8 cellular contexts compared by ENCODE assay signal in the genomic region with DNA sequence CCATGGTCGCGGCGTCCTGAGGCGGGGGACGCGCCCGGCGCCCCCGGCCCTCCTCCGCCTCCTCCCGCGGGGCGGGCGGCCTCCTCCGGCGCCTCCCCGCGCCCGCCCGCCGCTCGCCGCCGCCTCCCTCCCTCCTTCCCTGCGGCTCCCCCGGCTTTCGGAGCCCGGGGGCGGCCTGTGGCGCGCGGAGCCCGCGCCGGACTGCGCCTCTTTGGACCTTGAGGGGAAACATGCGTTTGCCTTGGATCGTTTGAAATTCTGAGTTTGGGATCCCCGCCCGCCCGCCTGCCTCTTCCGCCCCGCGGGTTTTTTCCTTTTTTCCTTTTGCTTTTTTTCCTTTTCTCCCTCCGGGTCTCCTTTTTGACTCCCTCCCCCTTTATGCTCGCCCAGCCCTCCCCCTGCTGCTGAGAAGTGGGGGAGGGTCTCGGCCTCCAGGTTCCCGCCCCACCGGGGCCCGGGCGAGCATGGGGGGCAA. TPM values are rescaled to one million over a fixed set of nuclear protein-coding genes. Genes with fewer than 3 reads are reported as not detected.
A peak's percentile ranks its signal among the peaks of the same experiment; 100 is the strongest.
DNase-seq lines count a peak whose midpoint lies in the region; ATAC-seq and TF ChIP-seq lines count a peak whose summit lies in the region.

No MANE protein-coding gene starts in this region.

- H3K36me3 Mint-ChIP-seq in CD4-positive, alpha-beta memory T cell, result peaks cover 0 to 1% of the 10 kb centered on the region in 2 donors
- peaks cover 9% of the 10 kb centered on the region for H3K36me3 Mint-ChIP-seq in activated CD4-positive, alpha-beta memory T cell treated with anti-CD3 and anti-CD28 coated beads, Interleukin-2, amount 10 ng/mL, durations not matched to agents 7 days and 5 days (ENCODE audit: low read depth)

- H3K9me3 ChIP-seq in CD4-positive, alpha-beta memory T cell (ENCODE audit: control insufficient read depth in 1 of 2, low read length in 2 of 2), result no peaks in the 10 kb centered on the region
- no peaks in the 10 kb centered on the region for H3K9me3 ChIP-seq in neuron (ENCODE audit: low read length)

- peaks cover 21% of the 10 kb centered on the region for H3K4me1 ChIP-seq in CD4-positive, alpha-beta memory T cell (ENCODE audit: insufficient read depth, low read length)
- peaks cover 17% of the 10 kb centered on the region for H3K4me1 ChIP-seq in neuron (ENCODE audit: insufficient read depth, low read length)

- peak overlapping the region in 1 of 2 donors; percentile 55 for H3K4me3 ChIP-seq in CD4-positive, alpha-beta memory T cell (ENCODE audit: low read length in 2 of 2)
- peak overlapping the region; percentile 78 for H3K4me3 ChIP-seq in fibroblast of villous mesenchyme (ENCODE audit: low read depth, low read length)
- H3K4me3 ChIP-seq in neuron (ENCODE audit: low read length), result peak overlapping the region; percentile 76

- peaks cover 8 to 22% (median 16%) of the 10 kb centered on the region in 4 donors for H3K4me1 Mint-ChIP-seq in CD4-positive, alpha-beta memory T cell
- peaks cover 37% of the 10 kb centered on the region for H3K4me1 Mint-ChIP-seq in activated CD4-positive, alpha-beta memory T cell treated with anti-CD3 and anti-CD28 coated beads, Interleukin-2, amount 10 ng/mL, durations not matched to agents 7 days and 5 days

- H3K27me3 Mint-ChIP-seq in CD4-positive, alpha-beta memory T cell, result no peaks in the 10 kb centered on the region
- H3K27me3 Mint-ChIP-seq in activated CD4-positive, alpha-beta memory T cell treated with anti-CD3 and anti-CD28 coated beads, Interleukin-2, amount 10 ng/mL, durations not matched to agents 7 days and 5 days, result peaks cover 18% of the 10 kb centered on the region

- ATAC-seq in GM19463 (IDR thresholded peaks at IDR 0.05; ENCODE audit: unreplicated experiment) (peak; percentile 36), GM21737 (IDR thresholded peaks at IDR 0.05; ENCODE audit: unreplicated experiment) (no peak)

- peak overlapping the region; percentile 70 for H2AFZ ChIP-seq in neuron (ENCODE audit: low read depth, low read length)

- no peaks in the 10 kb centered on the region for H3K9me3 Mint-ChIP-seq in CD4-positive, alpha-beta memory T cell
- no peaks in the 10 kb centered on the region for H3K9me3 Mint-ChIP-seq in activated CD4-positive, alpha-beta memory T cell treated with anti-CD3 and anti-CD28 coated beads, Interleukin-2, amount 10 ng/mL, durations not matched to agents 7 days and 5 days

- intact Hi-C loops in CD4-positive, alpha-beta memory T cell (cut with micrococcal nuclease), result loop anchor here (5.0 kb wide), 1 partner anchor 98 kb away; no protein-coding TSS in a partner anchor

- H3K27ac Mint-ChIP-seq in CD4-positive, alpha-beta memory T cell, result peak overlapping the region in 4 of 7 donors; percentile 37 to 86 (median 66)
- no peak overlapping the region for H3K27ac Mint-ChIP-seq in activated CD4-positive, alpha-beta memory T cell treated with anti-CD3 and anti-CD28 coated beads, Interleukin-2, amount 10 ng/mL, durations not matched to agents 7 days and 5 days

- no peaks in the 10 kb centered on the region for H3K27me3 ChIP-seq in CD4-positive, alpha-beta memory T cell (ENCODE audit: insufficient read depth, low read length)
- no peaks in the 10 kb centered on the region for H3K27me3 ChIP-seq in neuron (ENCODE audit: insufficient read depth, low read length)

- peak in 2 of 5 donors; percentile 25 to 66 for DNase-seq in CD4-positive, alpha-beta memory T cell
- DNase-seq in HK-2 (ENCODE audit: unreplicated experiment) (peak; percentile 34), fibroblast of villous mesenchyme (ENCODE audit: low read depth) (no peak), HEK293T (ENCODE audit: extremely low spot score) (no peak)
- peak; percentile 28 for DNase-seq in activated CD4-positive, alpha-beta memory T cell treated with anti-CD3 and anti-CD28 coated beads, Interleukin-2, amount 10 ng/mL, durations not matched to agents 7 days and 5 days

- POLR2A ChIA-PET in CD4-positive, alpha-beta memory T cell (lab: Charles Lee; ENCODE audit: partially characterized antibody), result interaction anchor here (1.0 to 3.2 kb wide), 7 partner anchors 9 to 111 kb away, joined by 3 to 88 read pairs (median 7); a partner anchor contains a TSS
- POLR2A ChIA-PET in activated CD4-positive, alpha-beta memory T cell treated with anti-CD3 and anti-CD28 coated beads, Interleukin-2, amount 10 ng/mL, durations not matched to agents 7 days and 5 days (lab: Charles Lee), result interaction anchor here (0.9 to 2.7 kb wide), 6 partner anchors 12 to 111 kb away, joined by 3 to 60 read pairs (median 8); a partner anchor contains a TSS
- POLR2A ChIA-PET in HEK293T (lab: Yijun Ruan, JAX), result no interaction called here

- CTCF ChIA-PET in CD4-positive, alpha-beta memory T cell (lab: Charles Lee; ENCODE audit: partially characterized antibody), result interaction anchor here (2.2 to 9.1 kb wide), 3 partner anchors 12 to 112 kb away, joined by 11 to 254 read pairs (median 43); a partner anchor contains a TSS
- CTCF ChIA-PET in activated CD4-positive, alpha-beta memory T cell treated with anti-CD3 and anti-CD28 coated beads, Interleukin-2, amount 10 ng/mL, durations not matched to agents 7 days and 5 days (lab: Charles Lee), result interaction anchor here (0.6 to 7.4 kb wide), 2 partner anchors 111 to 516 kb away, joined by 4 to 186 read pairs; no protein-coding TSS in a partner anchor
- CTCF ChIA-PET in HEK293T (lab: Yijun Ruan, JAX), result interaction anchor here (1.0 to 1.6 kb wide), 5 partner anchors 12 to 122 kb away, joined by 3 to 10 read pairs (median 3); no protein-coding TSS in a partner anchor

- no peak for TF ChIP-seq CTCF in fibroblast of villous mesenchyme (IDR thresholded peaks at IDR 0.05; ENCODE audit: insufficient read depth, low read depth, low read length)

- no peaks in the 10 kb centered on the region for H3K36me3 ChIP-seq in CD4-positive, alpha-beta memory T cell (ENCODE audit: insufficient read depth, low read length)
- H3K36me3 ChIP-seq in neuron (ENCODE audit: insufficient read depth, low read length), result peaks cover 10% of the 10 kb centered on the region

- peak overlapping the region; percentile 49 for H3K27ac ChIP-seq in CD4-positive, alpha-beta memory T cell (ENCODE audit: low read depth, low read length)

- H3K4me3 Mint-ChIP-seq in CD4-positive, alpha-beta memory T cell, result peak overlapping the region; percentile 50 to 84 (median 71)
- peak overlapping the region; percentile 72 for H3K4me3 Mint-ChIP-seq in activated CD4-positive, alpha-beta memory T cell treated with anti-CD3 and anti-CD28 coated beads, Interleukin-2, amount 10 ng/mL, durations not matched to agents 7 days and 5 days

TF ChIP-seq in HEK293T, 16 proteins besides CTCF, POLR2A, EP300 and RAD21:
- TF ChIP-seq ARNT (IDR thresholded peaks at IDR 0.05) (no peak), SP1 (IDR thresholded peaks at IDR 0.05) (no peak), L3MBTL2 (conservative IDR thresholded peaks at IDR 0.05) (no peak), FOXA1 (IDR thresholded peaks at IDR 0.05) (no peak), FOXM1 (IDR thresholded peaks at IDR 0.05; ENCODE audit: borderline replicate concordance) (no peak), SUZ12 (IDR thresholded peaks at IDR 0.05) (no peak), CTBP1 (IDR thresholded peaks at IDR 0.05; ENCODE audit: borderline replicate concordance) (no peak), HDGF (IDR thresholded peaks at IDR 0.05; ENCODE audit: borderline replicate concordance) (no peak), LEF1 (IDR thresholded peaks at IDR 0.05; ENCODE audit: borderline replicate concordance) (no peak), ZNF384 (IDR thresholded peaks at IDR 0.05) (no peak), ELF4 (IDR thresholded peaks at IDR 0.05) (no peak), FOXK2 (IDR thresholded peaks at IDR 0.05) (no peak), TARDBP (IDR thresholded peaks at IDR 0.05) (no peak), BHLHE40 (IDR thresholded peaks at IDR 0.05; ENCODE audit: borderline replicate concordance) (no peak), NFRKB (IDR thresholded peaks at IDR 0.05) (no peak)
- TF ChIP-seq, protein P1, sequence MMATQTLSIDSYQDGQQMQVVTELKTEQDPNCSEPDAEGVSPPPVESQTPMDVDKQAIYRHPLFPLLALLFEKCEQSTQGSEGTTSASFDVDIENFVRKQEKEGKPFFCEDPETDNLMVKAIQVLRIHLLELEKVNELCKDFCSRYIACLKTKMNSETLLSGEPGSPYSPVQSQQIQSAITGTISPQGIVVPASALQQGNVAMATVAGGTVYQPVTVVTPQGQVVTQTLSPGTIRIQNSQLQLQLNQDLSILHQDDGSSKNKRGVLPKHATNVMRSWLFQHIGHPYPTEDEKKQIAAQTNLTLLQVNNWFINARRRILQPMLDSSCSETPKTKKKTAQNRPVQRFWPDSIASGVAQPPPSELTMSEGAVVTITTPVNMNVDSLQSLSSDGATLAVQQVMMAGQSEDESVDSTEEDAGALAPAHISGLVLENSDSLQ (IDR thresholded peaks at IDR 0.05), result no peak

RNA-seq across cellular contexts. Expression of a gene that starts 0.4 kb away (rescaled TPM):
- 1 to 10 TPM; 6.0 to 6.2 TPM for total RNA-seq in CD4-positive, alpha-beta memory T cell
- 1 to 10 TPM; 3.4 to 9.5 TPM for polyA plus RNA-seq in CD4-positive, alpha-beta memory T cell
- total RNA-seq in activated CD4-positive, alpha-beta memory T cell treated with anti-CD3 and anti-CD28 coated beads, Interleukin-2, amount 10 ng/mL, durations not matched to agents 7 days and 5 days, result 10 to 100 TPM; 22.7 to 25.3 TPM
- 19.6 and 20.7 TPM in 2 replicates for total RNA-seq in fibroblast of villous mesenchyme

RNA-seq across cellular contexts. Expression of a gene that starts 14.3 kb away (rescaled TPM):
- total RNA-seq in CD4-positive, alpha-beta memory T cell, result 100 to 1,000 TPM; 116 to 127 TPM
- polyA plus RNA-seq in CD4-positive, alpha-beta memory T cell, result 10 to 100 TPM; 11.0 to 20.5 TPM
- 10 to 100 TPM; 67.1 to 72.3 TPM for total RNA-seq in activated CD4-positive, alpha-beta memory T cell treated with anti-CD3 and anti-CD28 coated beads, Interleukin-2, amount 10 ng/mL, durations not matched to agents 7 days and 5 days
- 13.9 and 19.9 TPM in 2 replicates for total RNA-seq in fibroblast of villous mesenchyme

Comparison
In these comparisons a context has a peak if more than half of its experiments do, and no peak if none do; other contexts are left out.
1. DNase-seq: peak in HK-2 (single experiment) and activated CD4-positive, alpha-beta memory T cell treated with anti-CD3 and anti-CD28 coated beads, Interleukin-2, amount 10 ng/mL, durations not matched to agents 7 days and 5 days (single experiment); none in fibroblast of villous mesenchyme (single experiment) and HEK293T (single experiment).